Comparison of ENCODE assay signal across 13 cellular contexts in genomic region chr14:91250912-91251311, GRCh38. TPM values are rescaled to one million over a fixed set of nuclear protein-coding genes. Genes with fewer than 3 reads are reported as not detected.
DNase-seq lines count a peak whose midpoint lies in the region; ATAC-seq and TF ChIP-seq lines count a peak whose summit lies in the region.
"Had no signal": no experiment of that assay in that cellular context is flagged by ENCODE, and none has a peak within 500 bp of the region (broad histone marks: within the 10 kb centered on the region; RNA-seq: fewer than 3 reads in every experiment).

No MANE protein-coding gene starts in this region.

- no peaks in the 10 kb centered on the region for H3K9me2 ChIP-seq in Loucy (replicated peaks; ENCODE audit: low read depth, low read length)

- H3K36me3 ChIP-seq in Loucy (ENCODE audit: insufficient read depth, low read length), result no peaks in the 10 kb centered on the region
- H3K36me3 ChIP-seq in trophoblast cell (ENCODE audit: control insufficient read depth in 1 of 2, insufficient read depth in 2 of 2, low read length in 2 of 2), result no peaks in the 10 kb centered on the region
- H3K36me3 ChIP-seq: heart left ventricle, thoracic aorta had no signal

- H3K9me3 Mint-ChIP-seq in activated naive CD8-positive, alpha-beta T cell treated with anti-CD3 and anti-CD28 coated beads for 36 hours, result peaks cover 5% of the 10 kb centered on the region

- TF ChIP-seq CTCF in Loucy (conservative IDR thresholded peaks at IDR 0.05; ENCODE audit: low read length), result no peak

- H3K18ac ChIP-seq in trophoblast cell (ENCODE audit: low read length), result no peak overlapping the region

- no peak overlapping the region for H4K12ac ChIP-seq in trophoblast cell (ENCODE audit: low read depth, low read length)

- peak overlapping the region; percentile 9 for H2BK12ac ChIP-seq in trophoblast cell (ENCODE audit: low read length)

- H2AK5ac ChIP-seq in trophoblast cell (ENCODE audit: low read length), result no peak overlapping the region

- ATAC-seq in GM21381 (IDR thresholded peaks at IDR 0.05; ENCODE audit: unreplicated experiment), result no peak
- no peak for ATAC-seq in HG03565 (IDR thresholded peaks at IDR 0.05; ENCODE audit: unreplicated experiment)

- H3K27me3 ChIP-seq in Loucy (ENCODE audit: insufficient read depth, low read length, poor library complexity, severe bottlenecking) (no peaks in the 10 kb centered on the region), trophoblast cell (ENCODE audit: insufficient read depth, low read length) (no peaks in the 10 kb centered on the region)

- peaks cover 9% of the 10 kb centered on the region for H3F3A ChIP-seq in Loucy (ENCODE audit: low read depth)

- no peak overlapping the region for H3K14ac ChIP-seq in trophoblast cell (ENCODE audit: low read length)

- H3K79me2 ChIP-seq in Loucy (ENCODE audit: insufficient read depth, low read length) (no peaks in the 10 kb centered on the region), trophoblast cell (ENCODE audit: control insufficient read depth, insufficient read depth, low read length, poor library complexity) (no peaks in the 10 kb centered on the region)

- no peak overlapping the region for H2BK5ac ChIP-seq in trophoblast cell (ENCODE audit: low read depth, low read length, poor library complexity)

- no peak overlapping the region for H3K23ac ChIP-seq in trophoblast cell (ENCODE audit: low read length)

- H3K27me3 Mint-ChIP-seq in activated naive CD8-positive, alpha-beta T cell treated with anti-CD3 and anti-CD28 coated beads for 36 hours, result no peaks in the 10 kb centered on the region

- H3K9me3 ChIP-seq in Loucy (ENCODE audit: insufficient read depth, low read depth, low read length), result no peaks in the 10 kb centered on the region
- no peaks in the 10 kb centered on the region for H3K9me3 ChIP-seq in trophoblast cell (ENCODE audit: insufficient read depth, low read depth, low read length)
- H3K9me3 ChIP-seq: thoracic aorta had no signal

- no CpG with 5 or more reads among the region's 5 CpGs for WGBS in trophoblast cell (ENCODE audit: extremely low coverage, insufficient coverage, insufficient read length)

- H4K8ac ChIP-seq in trophoblast cell (ENCODE audit: low read depth, low read length), result no peak overlapping the region

- H3K36me3 Mint-ChIP-seq in activated naive CD8-positive, alpha-beta T cell treated with anti-CD3 and anti-CD28 coated beads for 36 hours, result peaks cover 39% of the 10 kb centered on the region

- peaks cover 77% of the 10 kb centered on the region for H3K4me1 Mint-ChIP-seq in activated naive CD8-positive, alpha-beta T cell treated with anti-CD3 and anti-CD28 coated beads for 36 hours

- no peak overlapping the region for H2BK120ac ChIP-seq in trophoblast cell (ENCODE audit: insufficient read depth, low read length, poor library complexity)

- DNase-seq in NCI-H2107 treated with DMSO at 0.1 percent for 48 hours (lab: John Stamatoyannopoulos, UW; ENCODE audit: unreplicated experiment) (peak; percentile 70), NCI-H2107 (lab: John Stamatoyannopoulos, UW) (no peak), trophoblast cell (no peak)
- DNase-seq in activated naive CD8-positive, alpha-beta T cell treated with anti-CD3 and anti-CD28 coated beads for 36 hours, result no peak
- DNase-seq in activated CD4-positive, CD25-positive, alpha-beta regulatory T cell (lab: John Stamatoyannopoulos, UW), result no peak
- DNase-seq: ACHN; activated CD8-positive, alpha-beta memory T cell treated with anti-CD3 and anti-CD28 coated beads, Interleukin-2, amount 50 U/mL, for 4 hours; central memory CD4-positive, alpha-beta T cell; heart left ventricle had no signal

- H3K4ac ChIP-seq in trophoblast cell (ENCODE audit: low read depth, low read length), result no peak overlapping the region

- H3K27ac Mint-ChIP-seq in activated naive CD8-positive, alpha-beta T cell treated with anti-CD3 and anti-CD28 coated beads for 36 hours, result peak overlapping the region; percentile 91

- peak overlapping the region; percentile 10 for H4K91ac ChIP-seq in trophoblast cell (ENCODE audit: low read depth, low read length)

- no peak overlapping the region for H2AFZ ChIP-seq in Loucy (ENCODE audit: low read length)
- no peak overlapping the region for H2AFZ ChIP-seq in trophoblast cell (ENCODE audit: insufficient read depth, low read length, poor library complexity)

- no peak overlapping the region for H3K4me3 Mint-ChIP-seq in activated naive CD8-positive, alpha-beta T cell treated with anti-CD3 and anti-CD28 coated beads for 36 hours

- H3K79me1 ChIP-seq in trophoblast cell (ENCODE audit: low read length), result peaks cover 14% of the 10 kb centered on the region

- H3K4me2 ChIP-seq in Loucy (ENCODE audit: low read depth, low read length, poor library complexity, severe bottlenecking) (peak overlapping the region; percentile 70), trophoblast cell (ENCODE audit: low read length) (no peak overlapping the region)

- peak overlapping the region; percentile 65 for H3K9ac ChIP-seq in Loucy (ENCODE audit: low read depth, low read length, poor library complexity, severe bottlenecking)
- H3K9ac ChIP-seq in trophoblast cell (ENCODE audit: low read length), result no peak overlapping the region

- peaks cover 80% of the 10 kb centered on the region for H3K4me1 ChIP-seq in Loucy (ENCODE audit: insufficient read depth, low read length, poor library complexity, severe bottlenecking)
- H3K4me1 ChIP-seq in trophoblast cell (ENCODE audit: control insufficient read depth in 1 of 2, insufficient read depth in 2 of 2, low read length in 2 of 2), result peaks cover 22 to 34% of the 10 kb centered on the region in 2 experiments

- H3K27ac ChIP-seq in trophoblast cell (ENCODE audit: low read depth, low read length), result peak overlapping the region; percentile 13
- H3K27ac ChIP-seq: thoracic aorta had no signal

- H3K4me3 ChIP-seq in Loucy (ENCODE audit: low read length, poor library complexity, severe bottlenecking) (peak overlapping the region; percentile 58), trophoblast cell (ENCODE audit: low read depth, low read length) (no peak overlapping the region)
- H3K4me3 ChIP-seq: heart left ventricle, thoracic aorta had no signal

- H4K20me1 ChIP-seq in Loucy (ENCODE audit: insufficient read depth, low read length, poor library complexity, severe bottlenecking), result no peaks in the 10 kb centered on the region

RNA-seq across cellular contexts. Expression of gene GPR68, which starts 6.4 kb away (rescaled TPM):
- total RNA-seq in activated naive CD8-positive, alpha-beta T cell treated with anti-CD3 and anti-CD28 coated beads for 36 hours, result 10 to 100 TPM; 14.0 to 14.4 TPM
- 1.4 TPM in 2 replicates for polyA plus RNA-seq in trophoblast cell (2013)
